ENCODE assay signal across 8 cellular contexts in the genomic region with DNA sequence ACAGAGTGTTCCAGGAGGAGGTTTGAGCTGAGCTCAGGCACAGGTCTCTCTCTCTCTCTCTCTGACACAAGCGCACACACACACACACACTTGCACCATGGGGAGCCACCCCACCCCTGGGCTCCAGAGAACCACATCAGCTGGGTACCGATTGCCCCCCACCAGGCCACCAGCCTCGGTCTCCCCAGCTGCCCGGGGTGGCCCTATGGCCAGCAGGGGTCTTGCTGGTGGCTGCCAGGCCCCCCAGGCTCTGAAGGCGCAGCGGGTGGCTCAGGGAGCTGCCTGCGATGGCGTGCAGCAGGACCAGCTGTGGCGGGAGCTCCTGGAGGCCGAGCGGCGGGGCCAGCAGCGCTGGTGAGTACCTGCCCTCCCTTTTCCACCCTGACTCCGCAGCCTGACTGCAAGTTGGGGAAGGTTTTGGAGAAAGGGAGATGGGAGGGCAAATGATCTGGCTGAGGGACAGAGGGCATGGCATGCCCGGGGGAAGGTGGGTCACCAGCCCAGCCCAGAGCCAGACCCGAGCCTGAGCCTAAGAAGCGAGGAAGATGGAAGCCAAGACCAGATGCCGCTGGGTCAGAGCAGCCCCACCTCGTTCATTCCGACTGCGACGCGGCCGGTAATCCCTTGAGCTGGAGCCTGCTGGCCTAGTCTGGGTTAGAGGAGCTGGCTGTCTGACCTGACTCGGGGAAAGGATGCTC. TPM values are rescaled to one million over a fixed set of nuclear protein-coding genes. Genes with fewer than 3 reads are reported as not detected.
DNase-seq lines count a peak whose midpoint lies in the region; ATAC-seq and TF ChIP-seq lines count a peak whose summit lies in the region.

No MANE protein-coding gene starts in this region.

- DNase-seq in foreskin keratinocyte, result no peak
- peak in 1 of 2 donors; percentile 58 for DNase-seq in psoas muscle
- DNase-seq in left colon, result no peak
- DNase-seq in MV-4-11 (lab: John Stamatoyannopoulos, UW), result no peak

- H3K9me3 ChIP-seq in SU-DHL-6 (ENCODE audit: insufficient read depth, low read length) (no peaks in the 10 kb centered on the region), psoas muscle (no peaks in the 10 kb centered on the region)

- no peaks in the 10 kb centered on the region for H3K79me2 ChIP-seq in SU-DHL-6 (ENCODE audit: insufficient read depth, low read length)

- WGBS in psoas muscle, 3 donors, result 8 to 16% (median 14%) methylated on average over 24 to 25 of the region's 25 CpGs

- no peaks in the 10 kb centered on the region for H4K20me1 ChIP-seq in SU-DHL-6 (ENCODE audit: low read depth, low read length)

- H3K9me2 ChIP-seq in SU-DHL-6 (replicated peaks; ENCODE audit: insufficient read depth, low read length), result no peaks in the 10 kb centered on the region

- H3K4me3 ChIP-seq in GM08714 (ENCODE audit: low read length) (peak overlapping the region; percentile 19; the same call in 1 of the 2 replicates), SU-DHL-6 (ENCODE audit: insufficient read depth, low read length, poor library complexity, severe bottlenecking) (no peak overlapping the region), psoas muscle (peak overlapping the region; percentile 63)

- peak overlapping the region; percentile 36; the same call in 1 of the 2 replicates for H3K9ac ChIP-seq in SU-DHL-6 (ENCODE audit: low read length)

- H3K27ac ChIP-seq in SU-DHL-6 (ENCODE audit: low read depth, low read length), result no peak overlapping the region
- no peak overlapping the region for H3K27ac ChIP-seq in foreskin keratinocyte
- no peak overlapping the region for H3K27ac ChIP-seq in psoas muscle

- H3K27me3 ChIP-seq in SU-DHL-6 (ENCODE audit: low read length) (no peaks in the 10 kb centered on the region), foreskin keratinocyte (peaks cover 28% of the 10 kb centered on the region), psoas muscle (ENCODE audit: insufficient read depth in 3 of 3, low read length in 2 of 3) (peaks cover 0 to 7% (median 0%) of the 10 kb centered on the region in 3 donors)

- peaks cover 4% of the 10 kb centered on the region for H3F3A ChIP-seq in SU-DHL-6 (ENCODE audit: insufficient read depth)

- H2AFZ ChIP-seq in SU-DHL-6 (ENCODE audit: low read depth, low read length, severe bottlenecking), result peak overlapping the region; percentile 99

- H3K4me2 ChIP-seq in SU-DHL-6 (ENCODE audit: low read depth, low read length, poor library complexity, severe bottlenecking), result no peak overlapping the region

- H3K4me1 ChIP-seq in foreskin keratinocyte (no peaks in the 10 kb centered on the region), psoas muscle (peaks cover 18% of the 10 kb centered on the region)

- ATAC-seq in foreskin keratinocyte (peak; percentile 25), psoas muscle (peak; percentile 25 to 55 (median 44)), left colon (no peak), HG03108 (IDR thresholded peaks at IDR 0.05; ENCODE audit: unreplicated experiment) (no peak), GM19035 (IDR thresholded peaks at IDR 0.05; ENCODE audit: unreplicated experiment) (no peak)

- TF ChIP-seq CTCF in SU-DHL-6 (IDR thresholded peaks at IDR 0.05; ENCODE audit: insufficient read depth, low read length, poor library complexity, severe bottlenecking), result no peak
- TF ChIP-seq CTCF in foreskin keratinocyte (conservative IDR thresholded peaks at IDR 0.05), result no peak
- no peak for TF ChIP-seq CTCF in psoas muscle (IDR thresholded peaks at IDR 0.05)

- no peaks in the 10 kb centered on the region for H3K36me3 ChIP-seq in SU-DHL-6 (ENCODE audit: low read length)
- no peaks in the 10 kb centered on the region for H3K36me3 ChIP-seq in psoas muscle (ENCODE audit: insufficient read depth in 1 of 2, low read depth in 1 of 2)

- intact Hi-C loops in psoas muscle (cut with DNase I), result loop anchor here (2.0 to 10.0 kb wide), 6 partner anchors 23 to 451 kb away; no protein-coding TSS in a partner anchor
- intact Hi-C loops in left colon (cut with DNase I, micrococcal nuclease), result loop anchor here in 1 of 2 donors (10.0 kb wide), 1 partner anchor 281 kb away; no protein-coding TSS in a partner anchor

RNA-seq across cellular contexts. Expression of a gene that starts 21.9 kb away (rescaled TPM):
- 10.4 and 15.6 TPM in 2 replicates for total RNA-seq in foreskin keratinocyte
- 8.8 and 11.0 TPM in 2 replicates for polyA plus RNA-seq in foreskin keratinocyte
- total RNA-seq in psoas muscle, result 1 to 10 TPM; 3.9 to 6.7 (median 4.7) TPM
- 1 to 10 TPM; 4.3 to 5.2 (median 5.1) TPM for polyA plus RNA-seq in psoas muscle
- 10 to 100 TPM; 10.3 to 10.7 TPM for total RNA-seq in left colon

Comparison
In these comparisons a context has a peak if more than half of its experiments do, and no peak if none do; other contexts are left out.
1. ATAC-seq: peak in foreskin keratinocyte (single experiment) and psoas muscle (4 of 4); none in left colon (single experiment), HG03108 (single experiment) and GM19035 (single experiment).